Comparison of ENCODE assay signal across 28 cellular contexts in the genomic region with DNA sequence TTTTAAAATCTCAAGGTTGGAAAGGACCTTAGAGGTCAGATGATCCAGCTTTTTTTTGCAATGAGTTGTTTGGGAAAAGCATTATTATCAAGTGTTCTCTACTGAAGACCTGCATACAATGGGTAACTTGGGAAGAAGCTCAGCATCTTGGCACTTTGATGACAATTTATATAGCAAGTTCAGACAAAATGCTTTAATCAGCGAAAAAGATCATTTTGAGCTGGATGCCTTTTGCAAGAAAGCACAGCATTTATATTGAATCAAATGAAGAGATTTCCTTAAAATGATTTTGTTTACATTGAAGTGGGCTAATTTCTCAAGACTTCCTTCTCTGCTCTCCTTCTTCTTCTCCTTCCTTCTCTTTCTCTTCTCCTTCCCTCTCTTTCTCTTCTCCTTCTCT.
"Had no signal": no experiment of that assay in that cellular context is flagged by ENCODE, and none has a peak within 500 bp of the region (broad histone marks: within the 10 kb centered on the region; RNA-seq: fewer than 3 reads in every experiment).

No MANE protein-coding gene starts in this region.

- H3K4me1 ChIP-seq: parathyroid adenoma, psoas muscle, spleen, stomach, thyroid gland, tibial nerve, upper lobe of right lung, uterus had no signal

- ATAC-seq: naive thymus-derived CD8-positive, alpha-beta T cell; natural killer cell treated with Interleukin-12 subunit alpha and Interleukin-12 subunit beta and Interleukin-15 and Interleukin-18, amount 100 ng/mL, for 72 hours; psoas muscle; right cardiac atrium; sciatic nerve; stimulated activated memory B cell treated with anti-CD40 and anti-IgM and Interleukin-4, amounts not matched to agents 10 μg/mL and 1 μg/mL and 100 μg/mL, for 72 hours; upper lobe of right lung had no signal

- H3K4me2 ChIP-seq: neural progenitor cell, smooth muscle cell had no signal

- DNase-seq: naive B cell; naive thymus-derived CD8-positive, alpha-beta T cell; nephron progenitor cell; occipital lobe; ovary; posterior cingulate gyrus; psoas muscle; right cardiac atrium; spleen; stimulated activated CD4-positive, alpha-beta T cell treated with anti-CD3 and anti-CD28 coated beads, Interleukin-12 subunit alpha, Interleukin-12 subunit beta, amount 100 ng/mL, for 4 hours; stimulated activated CD4-positive, alpha-beta T cell treated with anti-CD3 and anti-CD28 coated beads, Interleukin-1b, Interleukin-23, amount 100 ng/mL, for 48 hours; stimulated activated CD4-positive, alpha-beta T cell treated with anti-CD3 and anti-CD28 coated beads, Interleukin-4, amount 100 ng/mL, for 1 hour; stimulated activated CD4-positive, alpha-beta T cell treated with anti-CD3 and anti-CD28 coated beads, Interleukin-4, amount 100 ng/mL, for 4 hours; stimulated activated CD8-positive, alpha-beta memory T cell treated with anti-CD3 and anti-CD28 coated beads, Interleukin-4, amount 100 ng/mL, for 48 hours; stimulated activated naive CD4-positive, alpha-beta T cell; stomach; thyroid gland; upper lobe of right lung; uterus had no signal

- H3K36me3 ChIP-seq: neural progenitor cell, ovary, spleen, stomach, thoracic aorta, thyroid gland, tibial nerve, upper lobe of right lung, uterus had no signal

- H2AFZ ChIP-seq: neural progenitor cell, parathyroid adenoma had no signal

- H3K9me3 ChIP-seq: ovary, psoas muscle, stomach, thoracic aorta, thyroid gland, tibial nerve, upper lobe of right lung, uterus had no signal

- H3K9ac ChIP-seq: neural progenitor cell, parathyroid adenoma had no signal

- H3K27ac ChIP-seq: neural progenitor cell, ovary, parathyroid adenoma, psoas muscle, skin epidermis, spleen, stomach, thoracic aorta, thyroid gland, tibial nerve, upper lobe of right lung, uterus had no signal

- H3K4me3 ChIP-seq: neural progenitor cell, ovary, psoas muscle, skin epidermis, smooth muscle cell, spleen, stomach, thoracic aorta, thyroid gland, tibial nerve, upper lobe of right lung, uterus had no signal

- H3K27me3 ChIP-seq: neural progenitor cell, ovary, spleen, stomach, thyroid gland, tibial nerve, upper lobe of right lung, uterus had no signal

- H3K79me2 ChIP-seq: parathyroid adenoma had no signal
